10 cellular contexts compared by ENCODE assay signal in genomic region chr13:94641432-94641941, GRCh38. TPM values are rescaled to one million over a fixed set of nuclear protein-coding genes. Genes with fewer than 3 reads are reported as not detected.
DNase-seq lines count a peak whose midpoint lies in the region; ATAC-seq and TF ChIP-seq lines count a peak whose summit lies in the region.
"Had no signal": no experiment of that assay in that cellular context is flagged by ENCODE, and none has a peak within 500 bp of the region (broad histone marks: within the 10 kb centered on the region; RNA-seq: fewer than 3 reads in every experiment).

No MANE protein-coding gene starts in this region.

- DNase-seq in MCF 10A (ENCODE audit: unreplicated experiment) = peak; percentile 33
- DNase-seq in breast epithelium (ENCODE audit: low spot score in 2 of 2) = no peak
- no peak for DNase-seq in Panc1 (ENCODE audit: low read depth, low spot score)
- DNase-seq in fibroblast of pulmonary artery (ENCODE audit: low read depth) = peak; percentile 95
- DNase-seq in upper lobe of left lung = no peak
- no peak for DNase-seq in activated T-cell treated with anti-CD3 and anti-CD28 coated beads, Interleukin-2, amount 50 U/mL, for 48 hours
- DNase-seq: uterus had no signal

- no peak for TF ChIP-seq CTCF in MCF 10A (IDR thresholded peaks at IDR 0.05; ENCODE audit: unreplicated experiment)
- no peak for TF ChIP-seq CTCF in breast epithelium (IDR thresholded peaks at IDR 0.05)
- no peak for TF ChIP-seq CTCF in Panc1 (IDR thresholded peaks at IDR 0.05)
- no peak for TF ChIP-seq CTCF in fibroblast of pulmonary artery (IDR thresholded peaks at IDR 0.05; ENCODE audit: low read length, missing control alignments)
- TF ChIP-seq CTCF in upper lobe of left lung (IDR thresholded peaks at IDR 0.05) = no peak

- CTCF ChIA-PET in MCF 10A (lab: Yijun Ruan, JAX) (interaction anchor here (0.6 to 1.9 kb wide), 5 partner anchors 21 to 983 kb away, joined by 3 to 12 read pairs (median 4); no protein-coding TSS in a partner anchor), Panc1 (lab: Charles Lee) (no interaction called here)

- no TSS peak for BruUV-seq in MCF 10A (replicated peaks; lab: Mats Ljungman, UMichigan)
- no TSS peak for BruUV-seq in Panc1 (replicated peaks; lab: Mats Ljungman, UMichigan)

- no peaks in the 10 kb centered on the region for H3K4me1 ChIP-seq in breast epithelium
- H3K4me1 ChIP-seq in Panc1 (ENCODE audit: control insufficient read depth, insufficient read depth, low read length) = no peaks in the 10 kb centered on the region
- peaks cover 0 to 8% (median 4%) of the 10 kb centered on the region in 4 donors for H3K4me1 ChIP-seq in upper lobe of left lung
- H3K4me1 ChIP-seq: BLaER1, uterus had no signal

- 22 to 30% methylated on average over 3 of the region's 3 CpGs for WGBS in upper lobe of left lung, 2 donors

- peaks cover 15% of the 10 kb centered on the region for H3K4me1 Mint-ChIP-seq in MCF 10A (ENCODE audit: insufficient read depth, unreplicated experiment)

- TF ChIP-seq POLR2A in breast epithelium (IDR thresholded peaks at IDR 0.05) = no peak
- TF ChIP-seq POLR2A in upper lobe of left lung (IDR thresholded peaks at IDR 0.05) = no peak

- in situ Hi-C loops in Panc1 (cut with HindIII; ENCODE audit: low pct_unique_long_range_greater_than_20kb, low sequenced_read_pairs) = no loop called here

- H3K9me3 Mint-ChIP-seq in MCF 10A (ENCODE audit: unreplicated experiment) = no peaks in the 10 kb centered on the region

- H3K4me3 Mint-ChIP-seq in MCF 10A (ENCODE audit: unreplicated experiment) = peak overlapping the region; percentile 45

- ATAC-seq in Panc1 (peak; percentile 63; the same call in 1 of the 2 replicates), upper lobe of left lung (ENCODE audit: low FRiP score in 2 of 2) (peak; percentile 62 to 78), GM21390 (IDR thresholded peaks at IDR 0.05; ENCODE audit: unreplicated experiment) (no peak), HG03135 (IDR thresholded peaks at IDR 0.05; ENCODE audit: unreplicated experiment) (no peak)

- no peaks in the 10 kb centered on the region for H3K36me3 Mint-ChIP-seq in MCF 10A (ENCODE audit: insufficient read depth, unreplicated experiment)

- H3K36me3 ChIP-seq in breast epithelium (no peaks in the 10 kb centered on the region), Panc1 (ENCODE audit: control insufficient read depth, insufficient read depth, low read length) (no peaks in the 10 kb centered on the region), upper lobe of left lung (no peaks in the 10 kb centered on the region)
- H3K36me3 ChIP-seq: BLaER1, uterus had no signal

- peak overlapping the region; percentile 94 for H3K27ac Mint-ChIP-seq in MCF 10A (ENCODE audit: low read depth, unreplicated experiment)

- H3K27me3 ChIP-seq in breast epithelium (no peaks in the 10 kb centered on the region), Panc1 (ENCODE audit: control insufficient read depth, insufficient read depth, low read length) (no peaks in the 10 kb centered on the region), upper lobe of left lung (no peaks in the 10 kb centered on the region)
- H3K27me3 ChIP-seq: BLaER1, uterus had no signal

- no peak overlapping the region for H3K4me3 ChIP-seq in breast epithelium
- no peak overlapping the region for H3K4me3 ChIP-seq in Panc1 (ENCODE audit: low read depth in 2 of 2, low read length in 2 of 2)
- H3K4me3 ChIP-seq in fibroblast of pulmonary artery (replicated peaks; ENCODE audit: low read depth, low read length) = peak overlapping the region; percentile 20
- no peak overlapping the region for H3K4me3 ChIP-seq in upper lobe of left lung
- H3K4me3 ChIP-seq: BLaER1, uterus had no signal

- H3K27ac ChIP-seq in breast epithelium = no peak overlapping the region
- no peak overlapping the region for H3K27ac ChIP-seq in Panc1 (ENCODE audit: low read length)
- no peak overlapping the region for H3K27ac ChIP-seq in upper lobe of left lung
- H3K27ac ChIP-seq: BLaER1, uterus had no signal

- H3K9me3 ChIP-seq in breast epithelium = no peaks in the 10 kb centered on the region
- no peaks in the 10 kb centered on the region for H3K9me3 ChIP-seq in Panc1 (ENCODE audit: control insufficient read depth, insufficient read depth, low read depth, low read length)
- no peaks in the 10 kb centered on the region for H3K9me3 ChIP-seq in upper lobe of left lung
- H3K9me3 ChIP-seq: BLaER1, uterus had no signal

- intact Hi-C loops in MCF 10A (cut with micrococcal nuclease) = no loop called here
- intact Hi-C loops in breast epithelium (cut with DNase I; ENCODE audit: low total_unique reads) = no loop called here
- intact Hi-C loops in Panc1 (cut with micrococcal nuclease; ENCODE audit: unreplicated experiment) = no loop called here

- POLR2A ChIA-PET in MCF 10A (lab: Yijun Ruan, JAX) (interaction anchor here (0.6 to 1.7 kb wide), 5 partner anchors 18 to 511 kb away, joined by 3 to 5 read pairs (median 3); no protein-coding TSS in a partner anchor), Panc1 (lab: Charles Lee) (interaction anchor here (0.7 kb wide), 1 partner anchor 698 kb away, joined by 4 read pairs; no protein-coding TSS in a partner anchor)

- no peak for TF ChIP-seq EP300 in upper lobe of left lung (IDR thresholded peaks at IDR 0.05)

- H3K27me3 Mint-ChIP-seq in MCF 10A (ENCODE audit: insufficient read depth, unreplicated experiment) = no peaks in the 10 kb centered on the region

RNA-seq across cellular contexts. Expression of gene GPR180, which starts 39.8 kb away (rescaled TPM):
- 4.8 and 4.9 TPM in 2 replicates for total RNA-seq in MCF 10A (2022)
- total RNA-seq in breast epithelium = 1 to 10 TPM; 6.2 to 8.9 (median 7.9) TPM
- total RNA-seq in Panc1 (2021; ENCODE audit: unreplicated experiment) = 7.1 TPM
- 2.6 TPM for polyA plus RNA-seq in Panc1 (2012; ENCODE audit: insufficient read length)
- total RNA-seq in upper lobe of left lung = 10 to 100 TPM in 1 of 6 donors, 1 to 10 TPM in 5; 1.6 to 12.2 (median 3.3) TPM

RNA-seq across cellular contexts. Expression of gene TGDS, which starts 45.5 kb away (rescaled TPM):
- total RNA-seq in MCF 10A (2022) (14.1 and 16.8 TPM in 2 replicates), breast epithelium (10 to 100 TPM; 12.1 to 21.2 (median 12.5) TPM), Panc1 (2021; ENCODE audit: unreplicated experiment) (7.9 TPM), upper lobe of left lung (10 to 100 TPM in 2 of 6 donors, 1 to 10 TPM in 4; 2.8 to 13.5 (median 7.5) TPM)
- polyA plus RNA-seq in Panc1 (2012; ENCODE audit: insufficient read length) = 4.7 TPM

Comparison
In these comparisons a context has a peak if more than half of its experiments do, and no peak if none do; other contexts are left out.
1. DNase-seq: peak in MCF 10A (single experiment) and fibroblast of pulmonary artery (single experiment); none in breast epithelium (0 of 2), Panc1 (single experiment), upper lobe of left lung (0 of 2) and activated T-cell treated with anti-CD3 and anti-CD28 coated beads, Interleukin-2, amount 50 U/mL, for 48 hours (0 of 2).
2. ATAC-seq: peak in Panc1 (single experiment) and upper lobe of left lung (2 of 2); none in GM21390 (single experiment) and HG03135 (single experiment).